22 cellular contexts compared by ENCODE assay signal in the genomic region with DNA sequence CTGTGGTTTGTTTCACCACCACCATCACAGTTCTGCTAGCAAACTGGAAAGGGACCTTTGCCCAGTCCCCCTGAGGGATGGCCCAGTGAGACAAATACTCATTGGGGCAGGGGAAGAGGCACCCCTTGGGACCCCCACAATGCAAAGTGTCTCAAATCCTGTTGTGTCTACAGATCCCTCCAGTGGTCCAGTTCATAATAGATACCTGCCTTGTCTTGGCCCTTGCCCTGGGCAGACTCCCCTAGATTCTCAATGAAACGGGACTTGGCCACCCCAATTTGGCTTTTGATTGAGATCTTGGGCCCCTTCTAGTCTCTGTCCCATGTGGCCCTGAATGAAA. TPM values are rescaled to one million over a fixed set of nuclear protein-coding genes. Genes with fewer than 3 reads are reported as not detected.
"Had no signal": no experiment of that assay in that cellular context is flagged by ENCODE, and none has a peak within 500 bp of the region (broad histone marks: within the 10 kb centered on the region; RNA-seq: fewer than 3 reads in every experiment).

No MANE protein-coding gene starts in this region.

- ATAC-seq: activated T-helper 17 cell treated with anti-CD3 and anti-CD28 coated beads, Interleukin-2, amount 50 U/mL, for 72 hours had no signal

- H3K27ac ChIP-seq: KMS-11, SJCRH30, VCaP had no signal

- H3K36me3 Mint-ChIP-seq: activated CD4-positive, alpha-beta memory T cell treated with anti-CD3 and anti-CD28 coated beads for 36 hours; activated naive CD4-positive, alpha-beta T cell treated with anti-CD3 and anti-CD28 coated beads, Interleukin-2, amount 50 U/mL, for 24 hours had no signal

- H3K4me1 Mint-ChIP-seq: activated T-helper 17 cell treated with anti-CD3 and anti-CD28 coated beads, Interleukin-2, amount 50 U/mL, for 72 hours had no signal

- H3K27me3 Mint-ChIP-seq: activated CD4-positive, alpha-beta T cell treated with anti-CD3 and anti-CD28 coated beads, Interleukin-2, amount 10 ng/mL, durations not matched to agents 7 days and 5 days; activated naive CD4-positive, alpha-beta T cell treated with anti-CD3 and anti-CD28 coated beads, Interleukin-2, amount 50 U/mL, for 24 hours had no signal

- DNase-seq: activated CD4-positive, alpha-beta memory T cell treated with anti-CD3 and anti-CD28 coated beads for 36 hours; activated CD4-positive, alpha-beta T cell treated with anti-CD3 and anti-CD28 coated beads, Interleukin-2, amount 10 ng/mL, durations not matched to agents 7 days and 5 days; activated CD4-positive, CD25-positive, alpha-beta regulatory T cell; activated T-cell treated with anti-CD3 and anti-CD28 coated beads for 4 hours; MG63; MV-4-11; NCI-H1417 treated with DMSO at 0.1 percent for 48 hours; NCI-H1694; NCI-H2029 treated with DMSO at 0.1 percent for 48 hours; NCI-H345; NCI-H510A; NCI-H526 treated with DMSO at 0.1 percent for 48 hours; NCI-H82; NK-92 treated with Interleukin-12 subunit alpha and Interleukin-12 subunit beta, amount 100 ng/mL, for 24 hours; RPMI8226; SJCRH30; SK-N-SH; T-helper 1 cell had no signal

- H3K9me3 ChIP-seq: MG63, SJCRH30, SK-N-SH had no signal

- H3K27me3 ChIP-seq: MG63, SJCRH30 had no signal

- H3K4me2 ChIP-seq: KMS-11, SK-N-SH had no signal

- H3K9ac ChIP-seq: KMS-11, SK-N-SH had no signal

- H3K4me3 ChIP-seq: MG63, SJCRH30 had no signal

- H3K36me3 ChIP-seq: MG63, SJCRH30 had no signal

- H3K4me3 Mint-ChIP-seq: activated CD4-positive, alpha-beta memory T cell treated with anti-CD3 and anti-CD28 coated beads for 36 hours; activated CD4-positive, alpha-beta T cell treated with anti-CD3 and anti-CD28 coated beads, Interleukin-2, amount 10 ng/mL, durations not matched to agents 7 days and 5 days; activated naive CD4-positive, alpha-beta T cell treated with anti-CD3 and anti-CD28 coated beads, Interleukin-2, amount 50 U/mL, for 24 hours; activated T-helper 17 cell treated with anti-CD3 and anti-CD28 coated beads, Interleukin-2, amount 50 U/mL, for 72 hours had no signal

- H3K27ac Mint-ChIP-seq: activated CD4-positive, alpha-beta memory T cell treated with anti-CD3 and anti-CD28 coated beads for 36 hours; activated CD4-positive, alpha-beta T cell treated with anti-CD3 and anti-CD28 coated beads, Interleukin-2, amount 10 ng/mL, durations not matched to agents 7 days and 5 days; activated naive CD4-positive, alpha-beta T cell treated with anti-CD3 and anti-CD28 coated beads, Interleukin-2, amount 50 U/mL, for 24 hours; activated T-helper 17 cell treated with anti-CD3 and anti-CD28 coated beads, Interleukin-2, amount 50 U/mL, for 72 hours had no signal

- H3K9me3 Mint-ChIP-seq: activated CD4-positive, alpha-beta memory T cell treated with anti-CD3 and anti-CD28 coated beads for 36 hours; activated CD4-positive, alpha-beta T cell treated with anti-CD3 and anti-CD28 coated beads, Interleukin-2, amount 10 ng/mL, durations not matched to agents 7 days and 5 days; activated naive CD4-positive, alpha-beta T cell treated with anti-CD3 and anti-CD28 coated beads, Interleukin-2, amount 50 U/mL, for 24 hours; activated T-helper 17 cell treated with anti-CD3 and anti-CD28 coated beads, Interleukin-2, amount 50 U/mL, for 72 hours had no signal

RNA-seq across cellular contexts. Expression of gene RAB6B, which starts 43.8 kb away (rescaled TPM):
- total RNA-seq: activated CD4-positive, alpha-beta T cell treated with anti-CD3 and anti-CD28 coated beads, Interleukin-2, amount 10 ng/mL, durations not matched to agents 7 days and 5 days had no signal
